Comparison of ENCODE assay signal across 8 cellular contexts in the genomic region with DNA sequence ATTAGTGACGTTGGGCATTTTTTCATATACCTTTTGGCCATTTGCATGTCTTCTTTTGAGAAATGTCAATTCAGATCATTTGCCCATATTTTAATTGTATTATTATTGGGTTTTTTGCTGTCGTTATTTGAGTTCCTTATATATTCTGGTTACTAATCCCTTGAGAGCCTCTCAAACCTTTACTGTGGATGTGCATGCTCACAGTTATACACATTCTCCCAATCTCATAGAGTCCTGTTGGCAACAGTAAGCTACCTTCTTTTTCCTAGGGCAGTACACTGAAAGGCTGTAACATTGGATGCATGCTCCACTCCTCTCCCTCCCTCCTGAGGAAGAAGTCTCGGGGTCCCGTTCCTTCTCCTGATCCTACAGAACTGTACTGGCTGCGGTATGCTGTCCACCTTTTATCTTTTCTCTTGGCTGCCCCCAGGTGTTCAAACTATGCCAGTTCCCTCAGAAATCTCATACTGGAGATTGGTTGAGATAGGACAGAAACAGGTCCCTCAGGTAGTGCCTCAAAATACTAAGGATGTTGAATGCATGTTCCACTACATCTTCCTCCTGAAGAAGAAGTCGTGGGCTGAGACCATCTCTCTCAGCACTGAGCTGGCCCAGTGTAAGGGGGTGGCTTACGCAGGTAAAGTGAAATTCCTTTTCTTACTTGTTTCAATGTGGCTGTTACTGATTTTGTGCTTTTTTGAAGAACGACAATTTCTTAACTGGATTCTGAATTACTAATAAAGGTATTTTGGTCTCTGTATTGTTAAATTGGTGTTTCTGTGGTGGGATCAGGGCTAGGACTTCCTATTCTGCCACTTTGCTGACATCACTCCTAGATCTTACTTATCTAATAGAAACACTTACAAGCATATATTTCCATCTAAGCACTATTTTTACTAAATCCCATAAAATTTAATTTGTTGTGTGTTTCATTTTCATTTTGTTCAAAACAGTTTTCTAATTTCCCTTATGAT.
DNase-seq lines count a peak whose midpoint lies in the region; TF ChIP-seq lines count a peak whose summit lies in the region.

No MANE protein-coding gene starts in this region.

- no peaks in the 10 kb centered on the region for H3K27me3 ChIP-seq in H7 (ENCODE audit: control insufficient read depth, insufficient read depth, low read length)

- H3K4me3 ChIP-seq in H7 (ENCODE audit: insufficient read depth, low read depth, low read length) = no peak overlapping the region

- no peak for TF ChIP-seq POLR2A in erythroblast (IDR thresholded peaks at IDR 0.05; ENCODE audit: low read length)

- H3K36me3 ChIP-seq in H7 (replicated peaks; ENCODE audit: control insufficient read depth, insufficient read depth, low read length) = no peaks in the 10 kb centered on the region

- peak; percentile 5 to 70 (median 40) for DNase-seq in NCI-H1417 (lab: John Stamatoyannopoulos, UW)
- no peak for DNase-seq in NCI-H1417 treated with DMSO at 0.1 percent for 48 hours (lab: John Stamatoyannopoulos, UW)
- peak; percentile 64 for DNase-seq in H7
- DNase-seq in NCI-H2029 treated with DMSO at 0.1 percent for 48 hours (lab: John Stamatoyannopoulos, UW) = peak; percentile 3
- DNase-seq in activated CD4-positive, alpha-beta T cell treated with anti-CD3 and anti-CD28 coated beads, Interleukin-2, amount 50 U/mL, for 48 hours = peak; percentile 35 to 57
- peak; percentile 14 to 29 for DNase-seq in erythroblast (lab: John Stamatoyannopoulos, UW)
- DNase-seq in pons (ENCODE audit: low spot score) = peak; percentile 14
- DNase-seq in DMS153 (lab: John Stamatoyannopoulos, UW) = no peak

Comparison
In these comparisons a context has a peak if more than half of its experiments do, and no peak if none do; other contexts are left out.
1. DNase-seq: peak in NCI-H1417 (3 of 3), H7 (single experiment), NCI-H2029 treated with DMSO at 0.1 percent for 48 hours (single experiment), activated CD4-positive, alpha-beta T cell treated with anti-CD3 and anti-CD28 coated beads, Interleukin-2, amount 50 U/mL, for 48 hours (2 of 2), erythroblast (2 of 2) and pons (single experiment); none in NCI-H1417 treated with DMSO at 0.1 percent for 48 hours (single experiment) and DMS153 (single experiment).